ENCODE assay signal across 8 cellular contexts in genomic region chr9:99000480-99001395, GRCh38. TPM values are rescaled to one million over a fixed set of nuclear protein-coding genes. Genes with fewer than 3 reads are reported as not detected.
DNase-seq lines count a peak whose midpoint lies in the region; ATAC-seq and TF ChIP-seq lines count a peak whose summit lies in the region.

No MANE protein-coding gene starts in this region.

- H3K9me3 ChIP-seq in AG04450 (ENCODE audit: control insufficient read depth, insufficient read depth, low read length), result peaks cover 9% of the 10 kb centered on the region
- H3K9me3 ChIP-seq in MG63, result no peaks in the 10 kb centered on the region
- no peaks in the 10 kb centered on the region for H3K9me3 ChIP-seq in adrenal gland (replicated peaks in 1 of 3)

- 79 to 89% (median 87%) methylated on average over 3 to 5 of the region's 5 CpGs for WGBS in adrenal gland, 4 donors

- H3K4me3 ChIP-seq in AG04450 (ENCODE audit: low read depth, low read length), result no peak overlapping the region
- H3K4me3 ChIP-seq in MG63, result no peak overlapping the region
- no peak overlapping the region for H3K4me3 ChIP-seq in adrenal gland

- intact Hi-C loops in adrenal gland (cut with DNase I), result loop anchor here (5.0 to 10.0 kb wide), 3 partner anchors 137 to 148 kb away; no protein-coding TSS in a partner anchor

- H3K27ac ChIP-seq in AG04450 (ENCODE audit: low read depth, low read length), result no peak overlapping the region
- H3K27ac ChIP-seq in adrenal gland, result no peak overlapping the region

- H3K27me3 ChIP-seq in AG04450 (ENCODE audit: control insufficient read depth, insufficient read depth, low read length) (peaks cover 23% of the 10 kb centered on the region), MG63 (no peaks in the 10 kb centered on the region), adrenal gland (no peaks in the 10 kb centered on the region)

- no peak for TF ChIP-seq POLR2A in adrenal gland (IDR thresholded peaks at IDR 0.05)

- POLR2A ChIA-PET in AG04450 (lab: Yijun Ruan, JAX), result no interaction called here

- peaks cover 0 to 26% of the 10 kb centered on the region in 2 donors for H3K4me1 ChIP-seq in adrenal gland (replicated peaks in 1 of 2)

- peak; percentile 89 for TF ChIP-seq CTCF in AG04450 (IDR thresholded peaks at IDR 0.05; ENCODE audit: low read depth, low read length)
- peak; percentile 33 to 68 (median 59) for TF ChIP-seq CTCF in adrenal gland (IDR thresholded peaks at IDR 0.05)

- ATAC-seq in GM18498 (IDR thresholded peaks at IDR 0.05; ENCODE audit: unreplicated experiment), result peak; percentile 45

- no peaks in the 10 kb centered on the region for H3K36me3 ChIP-seq in MG63
- H3K36me3 ChIP-seq in adrenal gland (replicated peaks in 1 of 2), result peaks cover 0 to 46% of the 10 kb centered on the region in 2 donors

- no peak for DNase-seq in AG04450 (ENCODE audit: low read depth, low spot score)
- DNase-seq in MG63, result peak; percentile 52
- peak; percentile 53 for DNase-seq in SW480 (ENCODE audit: low spot score)
- DNase-seq in adrenal gland, result peak in 5 of 7 donors; percentile 52 to 83 (median 65)
- peak; percentile 18 to 26 for DNase-seq in hippocampal formation (lab: John Stamatoyannopoulos, UW)
- peak; percentile 43 to 49 for DNase-seq in stimulated activated CD4-positive, alpha-beta T cell treated with anti-CD3 and anti-CD28 coated beads, Interleukin-1b, Interleukin-23, amount 100 ng/mL, for 4 hours (ENCODE audit: low read depth in 2 of 2)
- no peak for DNase-seq in iPS-NIHi11 (ENCODE audit: low spot score)

- CTCF ChIA-PET in AG04450 (lab: Charles Lee), result interaction anchor here (0.8 to 7.0 kb wide), 24 partner anchors 9 to 225 kb away, joined by 3 to 161 read pairs (median 4); no protein-coding TSS in a partner anchor

RNA-seq across cellular contexts. Expression of gene COL15A1, which starts 57.0 kb away (rescaled TPM):
- polyA plus RNA-seq in AG04450 (2011; rRNA removed), result 3.0 and 3.2 TPM in 2 replicates
- 2.0 and 2.8 TPM in 2 replicates for polyA minus RNA-seq in AG04450 (2011; rRNA and poly(A)+ RNA removed)
- total RNA-seq in MG63 (2014; rRNA removed; shearing (Covaris generic); ENCODE audit: low replicate concordance), result 0.62 and 1.2 TPM in 2 replicates
- total RNA-seq in adrenal gland, result 100 to 1,000 TPM in 4 of 8 donors, 10 to 100 TPM in 4; 66.2 to 320 (median 101) TPM
- 100 to 1,000 TPM in 1 of 3 donors, 10 to 100 TPM in 2; 34.8 to 111 (median 61.2) TPM for polyA plus RNA-seq in adrenal gland

Comparison
In these comparisons a context has a peak if more than half of its experiments do, and no peak if none do; other contexts are left out.
1. DNase-seq: peak in MG63 (single experiment), SW480 (single experiment), adrenal gland (5 of 7), hippocampal formation (2 of 2) and stimulated activated CD4-positive, alpha-beta T cell treated with anti-CD3 and anti-CD28 coated beads, Interleukin-1b, Interleukin-23, amount 100 ng/mL, for 4 hours (2 of 2); none in AG04450 (single experiment) and iPS-NIHi11 (single experiment).
2. RNA of gene COL15A1, which starts 57.0 kb away (total RNA-seq): 66.2 to 320 TPM in adrenal gland; 0.62 to 1.2 TPM in MG63; every median in the first group is over 10 times any median in the second.